Comparison of ENCODE assay signal across 17 cellular contexts in the genomic region with DNA sequence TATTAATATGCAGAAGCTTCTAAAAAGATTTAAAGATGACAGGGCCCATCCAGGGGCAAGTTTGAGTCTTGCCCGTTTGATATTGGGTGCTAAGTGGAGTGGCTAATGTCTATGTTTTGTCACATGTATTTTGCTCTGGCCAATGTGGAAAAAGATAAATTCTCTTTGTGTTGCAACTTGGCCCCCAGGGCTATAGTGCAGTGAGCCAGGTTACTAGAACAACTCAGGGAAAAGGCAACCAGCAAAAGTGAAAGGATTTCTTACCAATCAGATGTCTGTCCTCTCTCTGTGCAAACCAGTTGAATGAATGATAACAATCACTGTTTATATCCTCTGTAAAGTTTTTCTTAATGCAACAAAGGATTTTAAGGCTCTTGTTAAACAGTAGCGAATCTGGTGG.
"Had no signal": no experiment of that assay in that cellular context is flagged by ENCODE, and none has a peak within 500 bp of the region (broad histone marks: within the 10 kb centered on the region; RNA-seq: fewer than 3 reads in every experiment).

No MANE protein-coding gene starts in this region.

- DNase-seq: activated CD4-positive, alpha-beta T cell treated with anti-CD3 and anti-CD28 coated beads, Interleukin-2, amount 50 U/mL, for 48 hours; activated naive CD8-positive, alpha-beta T cell treated with anti-CD3 and anti-CD28 coated beads for 36 hours; amniotic stem cell; effector CD8-positive, alpha-beta T cell; left cardiac atrium; midbrain; small intestine; stimulated activated CD4-positive, alpha-beta T cell treated with anti-CD3 and anti-CD28 coated beads, Interleukin-15, amount 100 ng/mL, for 24 hours; stimulated activated CD4-positive, alpha-beta T cell treated with anti-CD3 and anti-CD28 coated beads, Interleukin-2, amount 100 ng/mL, for 48 hours; transverse colon had no signal

- H3K27ac Mint-ChIP-seq: activated naive CD8-positive, alpha-beta T cell treated with anti-CD3 and anti-CD28 coated beads for 36 hours; dendritic cell treated with granulocyte-macrophage colony-stimulating factor and Interleukin-4, amounts not matched to agents 40 ng/mL and 50 ng/mL, for 4 days; nephron; progenitor cell of endocrine pancreas; stimulated activated naive CD8-positive, alpha-beta T cell treated with anti-CD3 and anti-CD28 coated beads, Interleukin-15, Interleukin-2, amounts not matched to agents 100 ng/mL and 50 ng/mL, for 24 hours had no signal

- H3K9me3 Mint-ChIP-seq: nephron had no signal

- H3K4me3 ChIP-seq: esophagus muscularis mucosa, lung, right atrium auricular region, transverse colon had no signal

- ATAC-seq: left cardiac atrium had no signal

- H3K27me3 Mint-ChIP-seq: progenitor cell of endocrine pancreas had no signal

- H3K4me3 Mint-ChIP-seq: activated naive CD8-positive, alpha-beta T cell treated with anti-CD3 and anti-CD28 coated beads for 36 hours; dendritic cell treated with granulocyte-macrophage colony-stimulating factor and Interleukin-4, amounts not matched to agents 40 ng/mL and 50 ng/mL, for 4 days; nephron; stimulated activated naive CD8-positive, alpha-beta T cell treated with anti-CD3 and anti-CD28 coated beads, Interleukin-15, Interleukin-2, amounts not matched to agents 100 ng/mL and 50 ng/mL, for 24 hours had no signal

- H3K36me3 ChIP-seq: esophagus muscularis mucosa, right atrium auricular region, transverse colon had no signal

- H3K9me3 ChIP-seq: esophagus muscularis mucosa, right atrium auricular region, transverse colon had no signal

- H3K27ac ChIP-seq: esophagus muscularis mucosa, right atrium auricular region, transverse colon had no signal

- H3K27me3 ChIP-seq: right atrium auricular region, transverse colon had no signal
